Comparison of ENCODE assay signal across 8 cellular contexts in genomic region chr1:84632975-84633427, GRCh38. TPM values are rescaled to one million over a fixed set of nuclear protein-coding genes. Genes with fewer than 3 reads are reported as not detected.
DNase-seq lines count a peak whose midpoint lies in the region; ATAC-seq and TF ChIP-seq lines count a peak whose summit lies in the region.

No MANE protein-coding gene starts in this region.

- TF ChIP-seq CTCF in astrocyte of the spinal cord (IDR thresholded peaks at IDR 0.05; ENCODE audit: low read depth, low read length) (no peak), mucosa of descending colon (IDR thresholded peaks at IDR 0.05) (no peak)

- peak; percentile 51 for ATAC-seq in HG03139 (IDR thresholded peaks at IDR 0.05; ENCODE audit: unreplicated experiment)
- peak; percentile 90 for ATAC-seq in mucosa of descending colon

- intact Hi-C loops in mucosa of descending colon (cut with DNase I, micrococcal nuclease), result no loop called here

- in situ Hi-C loops in astrocyte of the spinal cord (cut with HindIII; ENCODE audit: low sequenced_read_pairs), result no loop called here

- peaks cover 18% of the 10 kb centered on the region for H3K4me1 ChIP-seq in mucosa of descending colon (ENCODE audit: low read depth)

- peak; percentile 32 for DNase-seq in ELF-1 (ENCODE audit: low read depth, low spot score)
- peak; percentile 76 for DNase-seq in astrocyte of the spinal cord (ENCODE audit: low read depth, low spot score)
- peak in 1 of 3 donors; percentile 42 for DNase-seq in mucosa of descending colon
- DNase-seq in GOT3 (lab: John Stamatoyannopoulos, UW), result no peak
- DNase-seq in nucleus accumbens (lab: John Stamatoyannopoulos, UW), result no peak
- no peak for DNase-seq in NCI-H1436 (lab: John Stamatoyannopoulos, UW)
- DNase-seq in central memory CD4-positive, alpha-beta T cell, result no peak

- H3K9me3 ChIP-seq in mucosa of descending colon, result no peaks in the 10 kb centered on the region

- H3K4me3 ChIP-seq in astrocyte of the spinal cord (ENCODE audit: low read depth, low read length) (no peak overlapping the region), mucosa of descending colon (no peak overlapping the region)

- H3K36me3 ChIP-seq in mucosa of descending colon (ENCODE audit: low read depth), result no peaks in the 10 kb centered on the region

RNA-seq across cellular contexts. Expression of gene SSX2IP, which starts 57.3 kb away (rescaled TPM):
- 10 to 100 TPM in 2 of 3 donors, 1 to 10 TPM in 1; 6.2 to 36.7 (median 14.4) TPM for total RNA-seq in mucosa of descending colon

RNA-seq across cellular contexts. Expression of gene CTBS, which starts 58.8 kb away (rescaled TPM):
- total RNA-seq in mucosa of descending colon, result 10 to 100 TPM; 15.9 to 25.4 (median 23.3) TPM

Comparison
In these comparisons a context has a peak if more than half of its experiments do, and no peak if none do; other contexts are left out.
1. DNase-seq: peak in ELF-1 (single experiment) and astrocyte of the spinal cord (single experiment); none in GOT3 (single experiment), nucleus accumbens (0 of 56), NCI-H1436 (single experiment) and central memory CD4-positive, alpha-beta T cell (single experiment).